8 cellular contexts compared by ENCODE assay signal in the genomic region with DNA sequence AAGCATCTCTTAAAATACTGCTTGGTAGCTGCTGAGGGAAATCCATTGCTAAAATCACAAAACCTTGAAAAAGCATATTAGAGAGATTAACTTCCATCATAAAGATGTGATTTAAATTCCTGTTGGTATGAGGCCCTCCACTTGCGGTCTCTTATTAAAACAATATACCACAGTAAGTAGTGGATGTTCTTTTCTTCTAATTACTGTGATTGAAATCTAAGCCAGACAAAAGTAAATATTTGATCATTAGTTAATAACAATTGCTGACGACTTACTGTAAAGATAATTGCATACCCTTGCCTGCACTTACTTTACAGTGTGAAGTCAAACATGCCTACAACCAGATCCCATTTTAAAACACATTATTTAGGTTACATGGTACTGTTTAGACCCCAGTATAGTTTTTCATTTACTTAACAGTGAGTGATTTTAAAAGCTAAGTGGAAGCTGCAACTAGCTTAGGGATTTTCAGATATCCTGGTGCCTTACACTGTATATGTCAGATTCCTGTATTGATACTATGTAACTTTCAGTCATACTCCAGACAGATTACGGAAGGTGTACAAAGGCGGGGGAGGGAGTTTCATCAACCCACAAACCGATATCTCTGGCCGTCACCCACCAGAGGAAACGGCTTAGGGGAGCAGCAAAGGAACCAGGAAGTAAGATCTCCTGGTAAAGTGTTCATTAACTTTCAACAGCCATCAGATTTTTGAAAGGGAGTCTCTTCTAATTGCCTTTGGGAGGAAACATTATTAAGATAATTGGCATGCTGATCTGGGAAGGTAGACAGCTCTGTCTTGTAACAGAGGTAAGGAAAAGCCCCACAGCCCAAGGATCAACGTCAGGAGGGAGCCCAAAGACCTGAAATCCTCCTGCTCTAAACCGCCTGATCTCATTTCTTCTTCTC. TPM values are rescaled to one million over a fixed set of nuclear protein-coding genes. Genes with fewer than 3 reads are reported as not detected.
DNase-seq lines count a peak whose midpoint lies in the region; ATAC-seq, FAIRE-seq and TF ChIP-seq lines count a peak whose summit lies in the region.

No MANE protein-coding gene starts in this region.

- no peak overlapping the region for H2AFZ ChIP-seq in K562 (ENCODE audit: low read depth, low read length)

- H3K9me3 ChIP-seq in K562 (replicated peaks; ENCODE audit: control insufficient read depth, insufficient read depth, low read depth, low read length) (no peaks in the 10 kb centered on the region), lower lobe of right lung (no peaks in the 10 kb centered on the region), transverse colon (no peaks in the 10 kb centered on the region)

- no peak for TF ChIP-seq EP300 in K562 (IDR thresholded peaks at IDR 0.05; ENCODE audit: low read length)
- TF ChIP-seq EP300 in transverse colon (IDR thresholded peaks at IDR 0.05; ENCODE audit: low read depth): no peak

- in situ Hi-C loops in K562 (cut with MboI): loop anchor here (10.0 to 25.0 kb wide), 2 partner anchors 1179 to 1301 kb away; no protein-coding TSS in a partner anchor
- in situ Hi-C loops in transverse colon (cut with MboI; ENCODE audit: low pct_ligation_motif_present in 1 of 4, low pct_unique_long_range_greater_than_20kb in 1 of 4, low sequenced_read_pairs in 3 of 4): loop anchor here in 3 of 4 donors (25.0 kb wide), 1 partner anchor 1304 kb away; no protein-coding TSS in a partner anchor

- intact Hi-C loops in K562 (cut with micrococcal nuclease): no loop called here
- intact Hi-C loops in lower lobe of right lung (cut with DNase I): loop anchor here (5.0 kb wide), 1 partner anchor 1304 kb away; no protein-coding TSS in a partner anchor
- intact Hi-C loops in transverse colon (cut with DNase I; ENCODE audit: low total_unique reads): no loop called here
- intact Hi-C loops in posterior cingulate gyrus (cut with DNase I): loop anchor here (5.0 to 10.0 kb wide), 3 partner anchors 136 to 441 kb away; no protein-coding TSS in a partner anchor

- POLR2A ChIA-PET in K562 (lab: Yijun Ruan, JAX): interaction anchor here (0.9 to 1.1 kb wide), 2 partner anchors 8 to 10 kb away, joined by 3 to 4 read pairs; no protein-coding TSS in a partner anchor

- FAIRE-seq in K562 (lab: Jason Lieb, UNC): no peak

- no peaks in the 10 kb centered on the region for H3K79me2 ChIP-seq in K562 (ENCODE audit: control insufficient read depth, insufficient read depth, low read length)

- H3K27me3 ChIP-seq in K562 (ENCODE audit: control insufficient read depth in 2 of 2, insufficient read depth in 2 of 2, low read length in 2 of 2) (peaks cover 8 to 39% of the 10 kb centered on the region in 2 experiments; a peak in 3 of 5 replicates), lower lobe of right lung (ENCODE audit: low read depth) (no peaks in the 10 kb centered on the region), transverse colon (no peaks in the 10 kb centered on the region)

- 0 out of 3 replicates have a peak, but pooled peaks have one; percentile 31 for ATAC-seq in K562
- peak in 1 of 2 donors; percentile 5 for ATAC-seq in lower lobe of right lung

- no peaks in the 10 kb centered on the region for H4K20me1 ChIP-seq in K562 (replicated peaks; ENCODE audit: control insufficient read depth, insufficient read depth, low read length)

- H3K4me2 ChIP-seq in K562 (ENCODE audit: insufficient read depth, low read length): no peak overlapping the region

- no peak for TF ChIP-seq CTCF in K562 (IDR thresholded peaks at IDR 0.05 in 2 of 3, conservative IDR thresholded peaks at IDR 0.05 in 1 of 3; ENCODE audit: insufficient read depth in 2 of 3, low read depth in 1 of 3, low read length in 3 of 3)
- no peak for TF ChIP-seq CTCF in lower lobe of right lung (IDR thresholded peaks at IDR 0.05)
- no peak for TF ChIP-seq CTCF in transverse colon (IDR thresholded peaks at IDR 0.05)

- 0% methylated on average over 9 of the region's 9 CpGs for WGBS in K562 (ENCODE audit: insufficient coverage, low coverage, missing lambda C conversion rate)
- 18 to 22% methylated on average over 4 to 9 of the region's 9 CpGs for WGBS in transverse colon (ENCODE audit: low coverage in 1 of 2), 2 donors

- CTCF ChIA-PET in K562 (lab: Yijun Ruan, JAX; ENCODE audit: low intra/inter-chr PET ratio): no interaction called here

- H3K27ac ChIP-seq in K562 (ENCODE audit: extremely low read depth, low read depth, low read length) (no peak overlapping the region), lower lobe of right lung (peak overlapping the region; percentile 93), transverse colon (peak overlapping the region; percentile 81 to 90 (median 86))

- H3K4me1 ChIP-seq in K562 (replicated peaks in 1 of 2; ENCODE audit: control insufficient read depth in 2 of 2, insufficient read depth in 2 of 2, low read length in 2 of 2) (peaks cover 0 to 11% of the 10 kb centered on the region in 2 experiments; a peak in 2 of 5 replicates), lower lobe of right lung (peaks cover 44% of the 10 kb centered on the region), transverse colon (peaks cover 0 to 39% (median 23%) of the 10 kb centered on the region in 4 donors)

- H3K9me1 ChIP-seq in K562 (ENCODE audit: control insufficient read depth, insufficient read depth, low read length): no peaks in the 10 kb centered on the region

- no peak overlapping the region for H3K4me3 ChIP-seq in K562
- H3K4me3 ChIP-seq in lower lobe of right lung: peak overlapping the region; percentile 79
- peak overlapping the region; percentile 51 to 67 (median 62) for H3K4me3 ChIP-seq in transverse colon

- no peak for TF ChIP-seq RAD21 in K562 (CRISPR knock-in tag; conservative IDR thresholded peaks at IDR 0.05 in 1 of 2, IDR thresholded peaks at IDR 0.05 in 1 of 2)

- no peak for TF ChIP-seq POLR2A in K562 (conservative IDR thresholded peaks at IDR 0.05)
- no peak for TF ChIP-seq POLR2A in transverse colon (IDR thresholded peaks at IDR 0.05)

- H3K9ac ChIP-seq in K562 (ENCODE audit: insufficient read depth in 1 of 2, low read depth in 2 of 2, low read length in 2 of 2): no peak overlapping the region

- H3K36me3 ChIP-seq in K562 (ENCODE audit: control insufficient read depth, insufficient read depth, low read length) (no peaks in the 10 kb centered on the region), lower lobe of right lung (peaks cover 14% of the 10 kb centered on the region), transverse colon (no peaks in the 10 kb centered on the region)

- peak; percentile 32 for DNase-seq in activated naive CD4-positive, alpha-beta T cell treated with Interleukin-2 at 50 U/mL for 16 hours
- DNase-seq in activated naive CD4-positive, alpha-beta T cell (lab: John Stamatoyannopoulos, UW): no peak
- DNase-seq in NOMO-1 treated with DMSO at 0.1 percent for 48 hours (lab: John Stamatoyannopoulos, UW; ENCODE audit: unreplicated experiment) (peak; percentile 25), K562 (ENCODE audit: extremely low read depth in 1 of 4, low spot score in 3 of 4) (peak in 1 of 4 experiments; percentile 11), lower lobe of right lung (no peak), transverse colon (peak; percentile 13), posterior cingulate gyrus (no peak), NCI-H1092 (lab: John Stamatoyannopoulos, UW) (no peak)

- BruUV-seq in K562 (replicated peaks; lab: Mats Ljungman, UMichigan): no TSS peak

TF ChIP-seq in K562, 482 proteins besides CTCF, POLR2A, EP300 and RAD21:
- TF ChIP-seq ZC3H4 (CRISPR knock-in tag; IDR thresholded peaks at IDR 0.05; ENCODE audit: borderline replicate concordance) (no peak), NRF1 (conservative IDR thresholded peaks at IDR 0.05 in 1 of 2, IDR thresholded peaks at IDR 0.05 in 1 of 2) (no peak), ZNF644 (tag; IDR thresholded peaks at IDR 0.05; ENCODE audit: low read depth) (no peak), SAP30 (IDR thresholded peaks at IDR 0.05; ENCODE audit: borderline replicate concordance, insufficient read depth, low read depth, low read length, poor library complexity, severe bottlenecking) (no peak), ELF2 (CRISPR knock-in tag; IDR thresholded peaks at IDR 0.05) (no peak), NR3C1 (CRISPR knock-in tag; IDR thresholded peaks at IDR 0.05) (no peak), TEAD4 (IDR thresholded peaks at IDR 0.05; ENCODE audit: low read length) (0 out of 2 replicates have a peak, but pooled peaks have one; percentile 13), TEAD4 (CRISPR knock-in tag; IDR thresholded peaks at IDR 0.05; ENCODE audit: borderline replicate concordance) (no peak), MEIS2 (IDR thresholded peaks at IDR 0.05; ENCODE audit: partially characterized antibody) (peak; percentile 2), HDGF (IDR thresholded peaks at IDR 0.05) (no peak), KLF16 (IDR thresholded peaks at IDR 0.05) (0 out of 2 replicates have a peak, but pooled peaks have one; percentile 27)
- TF ChIP-seq, protein P1, sequence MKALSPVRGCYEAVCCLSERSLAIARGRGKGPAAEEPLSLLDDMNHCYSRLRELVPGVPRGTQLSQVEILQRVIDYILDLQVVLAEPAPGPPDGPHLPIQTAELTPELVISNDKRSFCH (CRISPR knock-in tag; IDR thresholded peaks at IDR 0.05): no peak
- TF ChIP-seq, protein P1 (tag; IDR thresholded peaks at IDR 0.05): no peak

RNA-seq across cellular contexts. Expression of a gene that starts 1.0 kb away (rescaled TPM):
- total RNA-seq in K562 (2011; cell fraction: chromatin; rRNA removed; ENCODE audit: low replicate concordance): 0.28 TPM in 1 of 2 replicates, not detected in the other
- 0.26 TPM in 1 of 2 replicates, not detected in the other for total RNA-seq in K562 (2011; cell fraction: nucleolus; rRNA removed)
- 0.07 and 0.15 TPM in 2 replicates for total RNA-seq in K562 (2011; cell fraction: nucleoplasm; rRNA removed)
- total RNA-seq in K562 (2014; rRNA removed) (0.05 and 0.08 TPM in 2 replicates), K562 (2014; rRNA removed; fragmentation: Illumina TruSeq; extraction: Trizol) (not detected in 2 replicates), K562 (2015; rRNA removed; fragmentation: Illumina TruSeq; extraction: Trizol) (0.11 TPM in 1 of 2 replicates, not detected in the other), K562 (2021) (0.38 and 0.54 TPM in 2 replicates), lower lobe of right lung (127 TPM), transverse colon (10 to 100 TPM; 14.1 to 35.5 (median 19.5) TPM)
- polyA plus RNA-seq in K562 (2011; rRNA removed) (0.01 TPM in 1 of 2 replicates, not detected in the other), K562 (2014; fragmentation: Illumina TruSeq; extraction: Trizol) (not detected in 2 replicates), K562 (2014; fragmentation: Nextera tagmentation; extraction: Ambion mirVana) (under 1 TPM in 1 of 2 experiments, not detected in 1; 0.04 TPM), K562 (2014; rRNA removed) (not detected in 2 replicates)
- 0.04 TPM in 1 of 2 replicates, not detected in the other for polyA plus RNA-seq in K562 (2011; cell fraction: cytosol; rRNA removed)
- 0.07 TPM in 1 of 2 replicates, not detected in the other for polyA plus RNA-seq in K562 (2011; cell fraction: nucleus; rRNA removed)
- 0.07 and 1.1 TPM in 2 replicates for polyA plus RNA-seq in K562 (2012)
- not detected in 2 replicates for polyA minus RNA-seq in K562 (2011; rRNA and poly(A)+ RNA removed)
- polyA minus RNA-seq in K562 (2011; cell fraction: cytosol; rRNA and poly(A)+ RNA removed): not detected in 2 replicates
- polyA minus RNA-seq in K562 (2011; cell fraction: nucleus; rRNA and poly(A)+ RNA removed): not detected in 2 replicates

Comparison
In these comparisons a context has a peak if more than half of its experiments do, and no peak if none do; other contexts are left out.
1. DNase-seq: peak in activated naive CD4-positive, alpha-beta T cell treated with Interleukin-2 at 50 U/mL for 16 hours (single experiment), NOMO-1 treated with DMSO at 0.1 percent for 48 hours (single experiment) and transverse colon (single experiment); none in activated naive CD4-positive, alpha-beta T cell (0 of 4), lower lobe of right lung (single experiment), posterior cingulate gyrus (0 of 10) and NCI-H1092 (single experiment).
2. RNA of a gene that starts 1.0 kb away (total RNA-seq): 127 TPM in lower lobe of right lung (single experiment) and 14.1 to 35.5 TPM in transverse colon; 0.05 to 0.54 TPM in K562; every median in the first group is over 4 times any median in the second.
3. intact Hi-C loops: an anchor here in lower lobe of right lung (5.0 kb wide) and posterior cingulate gyrus (5.0 to 10.0 kb wide); none called in K562 and transverse colon.